20 cellular contexts compared by ENCODE assay signal in the genomic region with DNA sequence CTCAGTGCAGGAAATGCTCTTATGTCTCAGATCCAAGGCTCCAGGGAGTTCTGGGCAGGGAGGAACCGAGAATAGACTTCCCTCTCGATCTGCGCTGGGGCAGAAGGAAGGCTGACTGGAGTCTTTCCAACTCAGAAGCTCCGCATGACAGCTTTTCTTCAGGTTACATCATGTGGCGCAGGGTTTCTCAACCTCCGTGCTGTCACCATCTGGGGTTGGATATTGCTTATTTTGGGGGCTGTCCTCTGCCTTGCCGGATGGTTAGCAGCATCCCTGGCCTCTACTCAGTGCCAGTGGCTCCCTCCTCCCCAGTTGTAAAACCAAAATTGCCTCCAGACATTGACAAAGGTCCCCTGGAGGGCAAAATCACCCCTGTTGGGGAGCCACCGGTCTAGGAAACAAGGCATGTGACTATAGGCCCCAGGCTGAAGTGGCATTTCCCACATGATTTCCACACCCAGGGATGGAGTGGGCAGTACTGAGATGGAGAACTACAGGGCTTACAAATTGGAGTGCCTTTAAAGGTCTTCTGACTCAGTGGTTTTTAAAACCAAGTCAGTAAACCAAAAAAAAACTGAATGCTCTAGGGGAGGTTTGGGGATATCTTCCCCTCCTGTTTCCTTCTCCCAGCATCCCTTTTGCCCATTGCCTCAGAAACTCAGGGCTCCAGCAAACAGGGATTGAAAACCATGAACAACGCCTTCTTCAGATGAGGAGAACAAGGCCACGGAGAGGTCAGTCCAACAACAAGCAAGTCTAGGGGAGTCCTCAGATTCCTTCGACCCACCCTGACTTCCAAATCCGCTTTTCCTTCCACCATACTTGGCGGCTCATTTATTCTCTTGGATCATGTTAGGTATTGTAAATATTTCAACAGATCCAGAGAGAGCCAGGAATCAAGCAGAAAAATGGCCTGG. TPM values are rescaled to one million over a fixed set of nuclear protein-coding genes. Genes with fewer than 3 reads are reported as not detected.
DNase-seq lines count a peak whose midpoint lies in the region; ATAC-seq and TF ChIP-seq lines count a peak whose summit lies in the region.
"Had no signal": no experiment of that assay in that cellular context is flagged by ENCODE, and none has a peak within 500 bp of the region (broad histone marks: within the 10 kb centered on the region; RNA-seq: fewer than 3 reads in every experiment).

No MANE protein-coding gene starts in this region.

- TF ChIP-seq POLR2A in prostate gland (IDR thresholded peaks at IDR 0.05): no peak

- H3K36me3 ChIP-seq in SK-N-MC (ENCODE audit: insufficient read depth, low read length) (no peaks in the 10 kb centered on the region), thoracic aorta (no peaks in the 10 kb centered on the region), prostate gland (no peaks in the 10 kb centered on the region)
- H3K36me3 ChIP-seq: cardiac muscle cell had no signal

- peak; percentile 27 to 72 for ATAC-seq in left cardiac atrium
- no peak for ATAC-seq in thoracic aorta (ENCODE audit: insufficient number of reproducible peaks, low FRiP score, low read depth)
- ATAC-seq: activated naive CD4-positive, alpha-beta T cell treated with anti-CD3 and anti-CD28 coated beads, Interleukin-2, amount 50 U/mL, for 72 hours; left colon; natural killer cell had no signal

- 78% methylated on average over 13 of the region's 13 CpGs for WGBS in prostate gland

- H3K27ac ChIP-seq in SK-N-MC (peak overlapping the region; percentile 49), thoracic aorta (peak overlapping the region; percentile 30 to 32), prostate gland (no peak overlapping the region)
- H3K27ac ChIP-seq: 22Rv1, cardiac muscle cell had no signal

- DNase-seq in DMS 273 (lab: John Stamatoyannopoulos, UW; ENCODE audit: unreplicated experiment): peak; percentile 45
- DNase-seq in DMS 273 treated with DMSO at 0.1 percent for 48 hours (lab: John Stamatoyannopoulos, UW): no peak
- no peak for DNase-seq in SK-N-MC (ENCODE audit: low read depth, low spot score)
- DNase-seq in left cardiac atrium: no peak
- DNase-seq in thoracic aorta (ENCODE audit: low spot score): no peak
- DNase-seq in prostate gland (ENCODE audit: low spot score): no peak
- DNase-seq in SW 1271 (lab: John Stamatoyannopoulos, UW): no peak
- no peak for DNase-seq in NCI-H1092 (lab: John Stamatoyannopoulos, UW)
- DNase-seq: activated CD4-positive, CD25-positive, alpha-beta regulatory T cell; activated CD8-positive, alpha-beta memory T cell treated with anti-CD3 and anti-CD28 coated beads, Interleukin-2, amount 50 U/mL, for 48 hours; head of caudate nucleus; left colon; natural killer cell; SK-N-SH; stimulated activated CD4-positive, alpha-beta T cell treated with anti-CD3 and anti-CD28 coated beads, Interleukin-2, amount 100 ng/mL, for 48 hours had no signal

- H3K9me3 ChIP-seq in SK-N-MC (ENCODE audit: low read depth, low read length) (no peaks in the 10 kb centered on the region), thoracic aorta (peaks cover 5% of the 10 kb centered on the region), prostate gland (no peaks in the 10 kb centered on the region)
- H3K9me3 ChIP-seq: SK-N-SH had no signal

- no peak for TF ChIP-seq CTCF in thoracic aorta (IDR thresholded peaks at IDR 0.05)
- no peak for TF ChIP-seq CTCF in prostate gland (IDR thresholded peaks at IDR 0.05)

- H3K9ac ChIP-seq in SK-N-MC (ENCODE audit: insufficient read length): no peak overlapping the region
- H3K9ac ChIP-seq: SK-N-SH had no signal

- H3K4me3 ChIP-seq in SK-N-MC: no peak overlapping the region
- H3K4me3 ChIP-seq in thoracic aorta: no peak overlapping the region
- H3K4me3 ChIP-seq in prostate gland: no peak overlapping the region
- H3K4me3 ChIP-seq: cardiac muscle cell had no signal

- peaks cover 3 to 23% of the 10 kb centered on the region in 2 donors for H3K4me1 ChIP-seq in thoracic aorta (ENCODE audit: control insufficient read depth in 1 of 2, low read depth in 2 of 2)
- no peaks in the 10 kb centered on the region for H3K4me1 ChIP-seq in prostate gland (replicated peaks)

- intact Hi-C loops in left cardiac atrium (cut with DNase I): loop anchor here in 1 of 2 donors (5.0 to 10.0 kb wide), 2 partner anchors 44 to 859 kb away; no protein-coding TSS in a partner anchor
- intact Hi-C loops in prostate gland (cut with DNase I): no loop called here

- no peaks in the 10 kb centered on the region for H3K27me3 ChIP-seq in thoracic aorta (replicated peaks; ENCODE audit: insufficient read depth)
- H3K27me3 ChIP-seq in prostate gland (replicated peaks; ENCODE audit: insufficient read depth): no peaks in the 10 kb centered on the region
- H3K27me3 ChIP-seq: cardiac muscle cell had no signal

RNA-seq across cellular contexts. Expression of a gene that starts 21.6 kb away (rescaled TPM):
- total RNA-seq in left cardiac atrium (under 1 TPM in 1 of 2 donors, not detected in 1; 0.16 TPM), thoracic aorta (1 to 10 TPM in 1 of 2 donors, not detected in 1; 1.1 TPM), prostate gland (10 to 100 TPM in 1 of 2 donors, 1 to 10 TPM in 1; 1.1 to 12.8 TPM)
- total RNA-seq: cardiac muscle cell, endothelial cell of umbilical vein, HT1080, left colon had no signal

Comparison
In these comparisons a context has a peak if more than half of its experiments do, and no peak if none do; other contexts are left out.
1. H3K27ac ChIP-seq: peak in SK-N-MC (single experiment) and thoracic aorta (2 of 2); none in prostate gland (0 of 2).